ENCODE assay signal across 30 cellular contexts in genomic region chr5:6518298-6519057, GRCh38.
"Had no signal": no experiment of that assay in that cellular context is flagged by ENCODE, and none has a peak within 500 bp of the region (broad histone marks: within the 10 kb centered on the region; RNA-seq: fewer than 3 reads in every experiment).

No MANE protein-coding gene starts in this region.

- DNase-seq: colonic mucosa; dermis blood vessel endothelial cell; effector memory CD4-positive, alpha-beta T cell; erythroblast; esophagus squamous epithelium; foreskin melanocyte; glutamatergic neuron; heart right ventricle; hippocampal formation; kidney glomerular epithelial cell; left colon; mesenchymal stem cell; mucosa of descending colon; naive B cell; nucleus accumbens; right cardiac atrium; small intestine; stimulated activated CD4-positive, alpha-beta T cell treated with anti-CD3 and anti-CD28 coated beads, Interleukin-1b, Interleukin-23, amount 100 ng/mL, for 48 hours; stimulated activated CD4-positive, alpha-beta T cell treated with anti-CD3 and anti-CD28 coated beads, Interleukin-4, amount 100 ng/mL, for 1 hour; stimulated activated CD8-positive, alpha-beta memory T cell treated with anti-CD3 and anti-CD28 coated beads, Interleukin-4, amount 100 ng/mL, for 48 hours; stimulated activated naive CD4-positive, alpha-beta T cell; stimulated activated naive CD8-positive, alpha-beta T cell treated with anti-CD3 and anti-CD28 coated beads, Interleukin-15, amount 100 ng/mL, for 72 hours; transverse colon; upper lobe of right lung had no signal

- H3K36me3 ChIP-seq: colonic mucosa, esophagus squamous epithelium, heart right ventricle, prostate gland, suprapubic skin, transverse colon, upper lobe of right lung, vagina had no signal

- H3K27me3 ChIP-seq: colonic mucosa, esophagus squamous epithelium, suprapubic skin, transverse colon, upper lobe of right lung, vagina had no signal

- H3K9me3 ChIP-seq: colonic mucosa, esophagus squamous epithelium, heart right ventricle, mucosa of descending colon, prostate gland, suprapubic skin, transverse colon, upper lobe of right lung, vagina had no signal

- H3K4me1 Mint-ChIP-seq: naive B cell; stimulated activated naive CD8-positive, alpha-beta T cell treated with anti-CD3 and anti-CD28 coated beads, Interleukin-15, amount 100 ng/mL, for 72 hours had no signal

- H3K36me3 Mint-ChIP-seq: mesothelial cell of epicardium, naive B cell had no signal

- FAIRE-seq: islet of Langerhans, small intestine had no signal

- H3K27ac Mint-ChIP-seq: nephron; stimulated activated naive CD8-positive, alpha-beta T cell treated with anti-CD3 and anti-CD28 coated beads, Interleukin-15, amount 100 ng/mL, for 72 hours had no signal

- H3K9me3 Mint-ChIP-seq: mesothelial cell of epicardium; stimulated activated naive CD8-positive, alpha-beta T cell treated with anti-CD3 and anti-CD28 coated beads, Interleukin-15, amount 100 ng/mL, for 72 hours had no signal

- H3K4me3 Mint-ChIP-seq: mesothelial cell of epicardium; nephron; stimulated activated naive CD8-positive, alpha-beta T cell treated with anti-CD3 and anti-CD28 coated beads, Interleukin-15, amount 100 ng/mL, for 72 hours had no signal

- H3K27ac ChIP-seq: colonic mucosa, esophagus squamous epithelium, heart right ventricle, prostate gland, suprapubic skin, upper lobe of right lung, vagina had no signal

- H3K4me3 ChIP-seq: colonic mucosa, esophagus squamous epithelium, heart right ventricle, mucosa of descending colon, prostate gland, suprapubic skin, transverse colon, upper lobe of right lung, vagina had no signal

- ATAC-seq: left colon; mucosa of descending colon; right cardiac atrium; stimulated activated naive CD8-positive, alpha-beta T cell treated with anti-CD3 and anti-CD28 coated beads, Interleukin-15, amount 100 ng/mL, for 72 hours; upper lobe of right lung had no signal

- H3K4me1 ChIP-seq: colonic mucosa, esophagus squamous epithelium, heart right ventricle, prostate gland, transverse colon, upper lobe of right lung, vagina had no signal
